14 cellular contexts compared by ENCODE assay signal in genomic region chr13:60538566-60538965, GRCh38.
"Had no signal": no experiment of that assay in that cellular context is flagged by ENCODE, and none has a peak within 500 bp of the region (broad histone marks: within the 10 kb centered on the region; RNA-seq: fewer than 3 reads in every experiment).

No MANE protein-coding gene starts in this region.

- H3K27me3 ChIP-seq: esophagus muscularis mucosa, gastroesophageal sphincter, hepatocyte, ovary, thyroid gland had no signal

- ATAC-seq: effector memory CD8-positive, alpha-beta T cell; gastroesophageal sphincter; left colon; mucosa of descending colon; naive thymus-derived CD8-positive, alpha-beta T cell; right cardiac atrium had no signal

- H3K4me1 ChIP-seq: esophagus muscularis mucosa, gastroesophageal sphincter, thyroid gland had no signal

- H3K9me3 ChIP-seq: esophagus muscularis mucosa, gastroesophageal sphincter, mucosa of descending colon, ovary, thyroid gland had no signal

- DNase-seq: effector memory CD8-positive, alpha-beta T cell; left colon; mucosa of descending colon; naive thymus-derived CD8-positive, alpha-beta T cell; ovary; right cardiac atrium; small intestine; stimulated activated CD4-positive, alpha-beta T cell treated with anti-CD3 and anti-CD28 coated beads, Interleukin-2, amount 100 ng/mL, for 48 hours; stimulated activated naive CD4-positive, alpha-beta T cell treated with Interleukin-2 at 50 U/mL for 16 hours; thyroid gland had no signal

- H3K4me3 ChIP-seq: esophagus muscularis mucosa, gastroesophageal sphincter, hepatocyte, mucosa of descending colon, ovary, thyroid gland had no signal

- H3K36me3 ChIP-seq: ovary, thyroid gland had no signal

- H3K27ac ChIP-seq: epithelial cell of prostate, esophagus muscularis mucosa, gastroesophageal sphincter, hepatocyte, ovary, thyroid gland had no signal
